ENCODE assay signal across 8 cellular contexts in genomic region chr6:5997420-5998093, GRCh38. TPM values are rescaled to one million over a fixed set of nuclear protein-coding genes. Genes with fewer than 3 reads are reported as not detected.
DNase-seq lines count a peak whose midpoint lies in the region; ATAC-seq and TF ChIP-seq lines count a peak whose summit lies in the region.

No MANE protein-coding gene starts in this region.

- H3K27ac ChIP-seq in hepatocyte (no peak overlapping the region), skin epidermis (peak overlapping the region in 18 of 21 experiments; percentile 13 to 86 (median 66))

- H3K9me3 ChIP-seq in hepatocyte (ENCODE audit: low read depth) = no peaks in the 10 kb centered on the region

- TF ChIP-seq CTCF in HFFc6 (IDR thresholded peaks at IDR 0.05) = no peak
- no peak for TF ChIP-seq CTCF in hepatocyte (IDR thresholded peaks at IDR 0.05; ENCODE audit: poor library complexity)

- no peak overlapping the region for H3K27ac Mint-ChIP-seq in HFFc6
- H3K27ac Mint-ChIP-seq in activated T-cell treated with anti-CD3 and anti-CD28 coated beads, Interleukin-2, amount 50 U/mL, for 24 hours = peak overlapping the region; percentile 30

- H3K4me3 Mint-ChIP-seq in HFFc6 = peak overlapping the region; percentile 97
- H3K4me3 Mint-ChIP-seq in activated T-cell treated with anti-CD3 and anti-CD28 coated beads, Interleukin-2, amount 50 U/mL, for 24 hours = peak overlapping the region; percentile 79

- H3K4me3 ChIP-seq in hepatocyte (no peak overlapping the region), skin epidermis (peak overlapping the region; percentile 48 to 64 (median 55))

- no peaks in the 10 kb centered on the region for H3K79me2 ChIP-seq in hepatocyte

- H3K9me3 Mint-ChIP-seq in HFFc6 = peaks cover 3% of the 10 kb centered on the region; the same call in 1 of the 2 replicates
- peaks cover 4% of the 10 kb centered on the region for H3K9me3 Mint-ChIP-seq in activated T-cell treated with anti-CD3 and anti-CD28 coated beads, Interleukin-2, amount 50 U/mL, for 24 hours

- H4K20me1 ChIP-seq in hepatocyte (ENCODE audit: insufficient read depth, poor library complexity, severe bottlenecking) = no peaks in the 10 kb centered on the region

- H3K4me1 Mint-ChIP-seq in HFFc6 (ENCODE audit: low read depth) = peaks cover 28% of the 10 kb centered on the region
- peaks cover 61% of the 10 kb centered on the region for H3K4me1 Mint-ChIP-seq in activated T-cell treated with anti-CD3 and anti-CD28 coated beads, Interleukin-2, amount 50 U/mL, for 24 hours (ENCODE audit: low read depth)

- peaks cover 11% of the 10 kb centered on the region for H3K4me1 ChIP-seq in hepatocyte (ENCODE audit: insufficient read depth)

- no peak for ATAC-seq in HG03097 (IDR thresholded peaks at IDR 0.05; ENCODE audit: low FRiP score, unreplicated experiment)

- peak overlapping the region; percentile 94 for H3K4me2 ChIP-seq in hepatocyte

- H3K36me3 ChIP-seq in hepatocyte (replicated peaks; ENCODE audit: insufficient read depth, low read depth) = no peaks in the 10 kb centered on the region

- 6% methylated on average over 23 of the region's 23 CpGs for WGBS in hepatocyte (ENCODE audit: low lambda C conversion rate, missing lambda C conversion rate)

- H3K27me3 ChIP-seq in hepatocyte = peaks cover 100% of the 10 kb centered on the region

- H3K36me3 Mint-ChIP-seq in HFFc6 (ENCODE audit: low read depth) = no peaks in the 10 kb centered on the region; the same call in 1 of the 2 replicates
- H3K36me3 Mint-ChIP-seq in activated T-cell treated with anti-CD3 and anti-CD28 coated beads, Interleukin-2, amount 50 U/mL, for 24 hours (ENCODE audit: low read depth) = no peaks in the 10 kb centered on the region

- peaks cover 39% of the 10 kb centered on the region for H3K27me3 Mint-ChIP-seq in HFFc6 (ENCODE audit: insufficient read depth)
- peaks cover 94% of the 10 kb centered on the region for H3K27me3 Mint-ChIP-seq in activated T-cell treated with anti-CD3 and anti-CD28 coated beads, Interleukin-2, amount 50 U/mL, for 24 hours

- DNase-seq in AML-193 (lab: John Stamatoyannopoulos, UW) (peak; percentile 84 to 85), HFFc6 (no peak), hepatocyte (ENCODE audit: low spot score) (no peak), NCI-H526 treated with DMSO at 0.1 percent for 48 hours (lab: John Stamatoyannopoulos, UW) (no peak), amniotic stem cell (lab: John Stamatoyannopoulos, UW) (no peak)
- DNase-seq in activated T-cell treated with anti-CD3 and anti-CD28 coated beads, Interleukin-2, amount 50 U/mL, for 24 hours = peak; percentile 42

- H3K9me2 ChIP-seq in hepatocyte (replicated peaks; ENCODE audit: insufficient read depth) = no peaks in the 10 kb centered on the region

- no peak overlapping the region for H2AFZ ChIP-seq in hepatocyte

RNA-seq across cellular contexts. Expression of gene NRN1, which starts 9.2 kb away (rescaled TPM):
- not detected for total RNA-seq in HFFc6 (2021; fragmentation: NEBNext Ultra II Directional; extraction: Animal tissue kit (Norgen Biotek cat#: 25700))
- total RNA-seq in hepatocyte = not detected in 2 replicates
- polyA plus RNA-seq in hepatocyte = not detected in 2 replicates

Comparison
In these comparisons a context has a peak if more than half of its experiments do, and no peak if none do; other contexts are left out.
1. DNase-seq: peak in AML-193 (2 of 2) and activated T-cell treated with anti-CD3 and anti-CD28 coated beads, Interleukin-2, amount 50 U/mL, for 24 hours (single experiment); none in HFFc6 (single experiment), hepatocyte (single experiment), NCI-H526 treated with DMSO at 0.1 percent for 48 hours (single experiment) and amniotic stem cell (single experiment).